ENCODE assay signal across 9 cellular contexts in the genomic region with DNA sequence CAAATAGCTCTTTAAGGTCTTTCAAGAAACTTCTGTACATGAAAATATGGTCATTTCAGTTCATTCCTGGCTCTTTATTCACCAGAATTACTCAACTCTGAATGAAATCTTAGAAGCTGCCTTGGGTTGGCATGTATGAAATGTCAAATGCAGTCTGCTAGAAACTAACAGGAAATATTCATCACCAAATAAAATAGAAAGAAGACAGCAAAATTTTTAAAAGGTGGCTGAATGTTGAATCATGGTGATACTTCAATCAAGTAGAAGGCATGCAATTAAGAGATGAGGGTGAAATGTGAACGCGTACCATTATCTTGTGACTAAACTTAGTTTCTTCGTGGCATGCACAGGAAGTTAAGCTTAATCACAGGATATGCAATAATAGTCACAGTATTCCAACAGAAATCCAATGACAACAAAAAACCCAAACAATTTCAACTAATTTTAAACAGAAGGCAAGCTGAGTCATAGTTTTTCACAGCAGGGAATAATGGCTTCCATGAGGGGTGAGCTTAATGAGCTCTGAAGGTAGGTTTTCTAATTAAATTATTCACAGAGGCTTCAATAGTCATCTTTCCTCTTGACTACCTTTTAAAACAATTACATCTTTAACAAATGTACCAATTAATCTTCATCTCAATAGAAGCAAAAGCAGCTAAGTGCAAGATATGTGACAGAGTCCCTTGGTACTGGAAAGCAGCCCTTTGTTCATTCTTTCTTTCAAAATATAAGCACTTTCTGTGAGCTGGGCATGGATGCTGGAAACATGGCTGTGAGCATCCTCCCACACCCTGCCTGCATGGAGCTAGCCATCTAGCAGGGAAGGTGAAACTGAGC. TPM values are rescaled to one million over a fixed set of nuclear protein-coding genes. Genes with fewer than 3 reads are reported as not detected.
DNase-seq lines count a peak whose midpoint lies in the region; TF ChIP-seq lines count a peak whose summit lies in the region.
"Had no signal": no experiment of that assay in that cellular context is flagged by ENCODE, and none has a peak within 500 bp of the region (broad histone marks: within the 10 kb centered on the region; RNA-seq: fewer than 3 reads in every experiment).

No MANE protein-coding gene starts in this region.

- H3K4me2 ChIP-seq in Loucy (ENCODE audit: low read depth, low read length, poor library complexity, severe bottlenecking) (peak overlapping the region; percentile 32), mammary epithelial cell (ENCODE audit: insufficient read depth, low read depth, low read length) (peak overlapping the region; percentile 71)

- peak overlapping the region; percentile 38 for H3K27ac ChIP-seq in mammary epithelial cell (ENCODE audit: insufficient read depth, low read depth, low read length)

- DNase-seq in BJ (ENCODE audit: low read depth) (peak; percentile 97), mammary epithelial cell (peak; percentile 61), lung microvascular endothelial cell (ENCODE audit: low read depth in 2 of 2) (peak; percentile 83 to 96), erythroblast (lab: John Stamatoyannopoulos, UW) (no peak), amygdala (lab: John Stamatoyannopoulos, UW) (no peak)
- no peak for DNase-seq in activated CD8-positive, alpha-beta memory T cell treated with anti-CD3 and anti-CD28 coated beads, Interleukin-2, amount 50 U/mL, for 48 hours
- no peak for DNase-seq in stimulated activated CD4-positive, alpha-beta T cell treated with anti-CD3 and anti-CD28 coated beads, Interleukin-4, amount 100 ng/mL, for 1 hour
- DNase-seq: NCI-H526 treated with DMSO at 0.1 percent for 48 hours had no signal

- H3K4me1 ChIP-seq in Loucy (ENCODE audit: insufficient read depth, low read length, poor library complexity, severe bottlenecking) (peaks cover 19% of the 10 kb centered on the region), mammary epithelial cell (ENCODE audit: insufficient read depth, low read length) (peaks cover 10% of the 10 kb centered on the region)

- dilution Hi-C loops in mammary epithelial cell (cut with HindIII; ENCODE audit: low sequenced_read_pairs), result no loop called here

- TF ChIP-seq CTCF in BJ (IDR thresholded peaks at IDR 0.05; ENCODE audit: insufficient read depth, low read depth, low read length) (no peak), Loucy (conservative IDR thresholded peaks at IDR 0.05; ENCODE audit: low read length) (no peak), mammary epithelial cell (conservative IDR thresholded peaks at IDR 0.05 in 1 of 2, IDR thresholded peaks at IDR 0.05 in 1 of 2; ENCODE audit: extremely low read depth in 1 of 2, insufficient read depth in 1 of 2, low read depth in 1 of 2, low read length in 2 of 2) (no peak)

- 63% methylated on average over 3 of the region's 3 CpGs for WGBS in mammary epithelial cell (ENCODE audit: low coverage, missing lambda C conversion rate)

- POLR2A ChIA-PET in BJ (lab: Charles Lee), result interaction anchor here (0.6 to 0.9 kb wide), 3 partner anchors 312 to 598 kb away, joined by 4 to 8 read pairs (median 4); no protein-coding TSS in a partner anchor

- CTCF ChIA-PET in BJ (lab: Yijun Ruan, JAX), result interaction anchor here (0.6 to 1.6 kb wide), 4 partner anchors 13 to 912 kb away, joined by 3 to 7 read pairs (median 4); no protein-coding TSS in a partner anchor
- CTCF ChIA-PET in mammary epithelial cell (lab: Charles Lee; ENCODE audit: low non-redundant PET), result no interaction called here

- BruUV-seq in mammary epithelial cell (replicated peaks; lab: Mats Ljungman, UMichigan), result no TSS peak

- H3K36me3 ChIP-seq in BJ (ENCODE audit: control insufficient read depth, insufficient read depth, low read length) (no peaks in the 10 kb centered on the region), Loucy (ENCODE audit: insufficient read depth, low read length) (no peaks in the 10 kb centered on the region), mammary epithelial cell (ENCODE audit: insufficient read depth, low read length) (no peaks in the 10 kb centered on the region)

- H3K4me3 ChIP-seq in BJ (ENCODE audit: low read depth, low read length) (no peak overlapping the region; the same call in 1 of the 2 replicates), Loucy (ENCODE audit: low read length, poor library complexity, severe bottlenecking) (peak overlapping the region; percentile 26), mammary epithelial cell (replicated peaks in 1 of 3; ENCODE audit: insufficient read depth in 1 of 3, low read depth in 2 of 3, low read length in 3 of 3) (peak overlapping the region in 1 of 3 experiments; percentile 1)

- in situ Hi-C loops in mammary epithelial cell (cut with MboI; ENCODE audit: low sequenced_read_pairs in 2 of 2), result no loop called here

- intact Hi-C loops in mammary epithelial cell (cut with micrococcal nuclease), result no loop called here

- no peaks in the 10 kb centered on the region; the same call in 1 of the 2 replicates for H3F3A ChIP-seq in Loucy (ENCODE audit: low read depth)

- H3K79me2 ChIP-seq in Loucy (ENCODE audit: insufficient read depth, low read length) (no peaks in the 10 kb centered on the region), mammary epithelial cell (ENCODE audit: insufficient read depth, low read length) (peaks cover 18% of the 10 kb centered on the region)

- H3K9ac ChIP-seq in Loucy (ENCODE audit: low read depth, low read length, poor library complexity, severe bottlenecking) (no peak overlapping the region), mammary epithelial cell (ENCODE audit: insufficient read depth, low read length) (no peak overlapping the region)

- H3K27me3 ChIP-seq in BJ (ENCODE audit: control insufficient read depth, insufficient read depth, low read length) (no peaks in the 10 kb centered on the region), Loucy (ENCODE audit: insufficient read depth, low read length, poor library complexity, severe bottlenecking) (no peaks in the 10 kb centered on the region), mammary epithelial cell (ENCODE audit: insufficient read depth, low read length) (no peaks in the 10 kb centered on the region)

- no peaks in the 10 kb centered on the region for H3K9me2 ChIP-seq in Loucy (replicated peaks; ENCODE audit: low read depth, low read length)

- no peaks in the 10 kb centered on the region for H4K20me1 ChIP-seq in Loucy (ENCODE audit: insufficient read depth, low read length, poor library complexity, severe bottlenecking)
- H4K20me1 ChIP-seq in mammary epithelial cell (ENCODE audit: insufficient read depth, low read length), result no peaks in the 10 kb centered on the region

- TF ChIP-seq POLR2A in erythroblast (IDR thresholded peaks at IDR 0.05; ENCODE audit: low read length), result no peak

- no peaks in the 10 kb centered on the region for H3K9me3 ChIP-seq in Loucy (ENCODE audit: insufficient read depth, low read depth, low read length)
- H3K9me3 ChIP-seq in mammary epithelial cell (replicated peaks; ENCODE audit: insufficient read depth, low read length), result no peaks in the 10 kb centered on the region

- H2AFZ ChIP-seq in Loucy (ENCODE audit: low read length) (peak overlapping the region; percentile 1; the same call in 1 of the 2 replicates), mammary epithelial cell (ENCODE audit: low read depth, low read length) (peak overlapping the region; percentile 29)

RNA-seq across cellular contexts. Expression of a gene that starts 44.5 kb away (rescaled TPM):
- polyA plus RNA-seq in BJ (2011; rRNA removed) (14.8 and 17.4 TPM in 2 replicates), mammary epithelial cell (16.2 TPM)
- polyA minus RNA-seq in BJ (2011; rRNA and poly(A)+ RNA removed), result 35.3 and 44.2 TPM in 2 replicates
- total RNA-seq in mammary epithelial cell (10 to 100 TPM; 14.4 to 21.5 TPM), lung microvascular endothelial cell (6.8 and 11.3 TPM in 2 replicates)
- 33.6 TPM for polyA minus RNA-seq in mammary epithelial cell

RNA-seq across cellular contexts. Expression of a gene that starts 56.1 kb away (rescaled TPM):
- polyA plus RNA-seq in BJ (2011; rRNA removed) (14.2 and 22.6 TPM in 2 replicates), mammary epithelial cell (15.9 TPM)
- polyA minus RNA-seq in BJ (2011; rRNA and poly(A)+ RNA removed), result 26.5 and 31.9 TPM in 2 replicates
- total RNA-seq in mammary epithelial cell (10 to 100 TPM; 42.3 to 70.8 TPM), lung microvascular endothelial cell (37.9 and 61.3 TPM in 2 replicates)
- 56.0 TPM for polyA minus RNA-seq in mammary epithelial cell

Comparison
In these comparisons a context has a peak if more than half of its experiments do, and no peak if none do; other contexts are left out.
1. DNase-seq: peak in BJ (single experiment), mammary epithelial cell (single experiment) and lung microvascular endothelial cell (2 of 2); none in erythroblast (0 of 2), amygdala (0 of 56), activated CD8-positive, alpha-beta memory T cell treated with anti-CD3 and anti-CD28 coated beads, Interleukin-2, amount 50 U/mL, for 48 hours (single experiment) and stimulated activated CD4-positive, alpha-beta T cell treated with anti-CD3 and anti-CD28 coated beads, Interleukin-4, amount 100 ng/mL, for 1 hour (single experiment).